Comparison of ENCODE assay signal across 8 cellular contexts in genomic region chr5:148826082-148826971, GRCh38. TPM values are rescaled to one million over a fixed set of nuclear protein-coding genes. Genes with fewer than 3 reads are reported as not detected.
DNase-seq lines count a peak whose midpoint lies in the region; ATAC-seq and TF ChIP-seq lines count a peak whose summit lies in the region.

Gene ADRB2 (plus strand): TSS chr5:148826611. CDS start chr5:148826832, 221 bp downstream.

- CTCF ChIA-PET in CD8-positive, alpha-beta T cell (lab: Charles Lee) = interaction anchor here (0.7 to 2.5 kb wide), 5 partner anchors 18 to 209 kb away, joined by 3 to 7 read pairs (median 3); no protein-coding TSS in a partner anchor
- CTCF ChIA-PET in Panc1 (lab: Charles Lee) = no interaction called here

- H3K27me3 ChIP-seq in CD8-positive, alpha-beta T cell (ENCODE audit: insufficient read depth, low read length) = no peaks in the 10 kb centered on the region
- no peaks in the 10 kb centered on the region; the same call in 1 of the 2 replicates for H3K27me3 ChIP-seq in Panc1 (ENCODE audit: control insufficient read depth, insufficient read depth, low read length)

- H3K4me1 ChIP-seq in CD8-positive, alpha-beta T cell (ENCODE audit: insufficient read depth, low read length) = peaks cover 11% of the 10 kb centered on the region
- H3K4me1 ChIP-seq in Panc1 (ENCODE audit: control insufficient read depth, insufficient read depth, low read length) = peaks cover 10% of the 10 kb centered on the region; the same call in 1 of the 2 replicates

- TF ChIP-seq CTCF in CD8-positive, alpha-beta T cell (IDR thresholded peaks at IDR 0.05) = no peak
- no peak for TF ChIP-seq CTCF in GM20000 (IDR thresholded peaks at IDR 0.05; ENCODE audit: extremely low read depth, missing control alignments)
- no peak for TF ChIP-seq CTCF in Panc1 (IDR thresholded peaks at IDR 0.05)
- no peak for TF ChIP-seq CTCF in fibroblast of the aortic adventitia (IDR thresholded peaks at IDR 0.05; ENCODE audit: insufficient read depth, low read length)
- no peak for TF ChIP-seq CTCF in nephron (IDR thresholded peaks at IDR 0.05; ENCODE audit: unreplicated experiment in 3 of 3)

- peak within 1 kb of the TSS; percentile 57 for H3K27ac ChIP-seq in CD8-positive, alpha-beta T cell (ENCODE audit: low read depth, low read length)
- no peak within 1 kb of the TSS; the same call in 1 of the 2 replicates for H3K27ac ChIP-seq in Panc1 (ENCODE audit: low read length)

- H3K9me3 Mint-ChIP-seq in CD8-positive, alpha-beta T cell = no peaks in the 10 kb centered on the region
- H3K9me3 Mint-ChIP-seq in nephron = no peaks in the 10 kb centered on the region

- intact Hi-C loops in CD8-positive, alpha-beta T cell (cut with DNase I, micrococcal nuclease) = loop anchor here (1.0 to 5.0 kb wide), 6 partner anchors 17 to 444 kb away; partner anchors contain the start of gene FBXO38 (in 1 of the 2)
- intact Hi-C loops in Panc1 (cut with micrococcal nuclease; ENCODE audit: unreplicated experiment) = loop anchor here (10.0 kb wide), 3 partner anchors 168 to 288 kb away; no protein-coding TSS in a partner anchor

- H3K36me3 ChIP-seq in CD8-positive, alpha-beta T cell (ENCODE audit: insufficient read depth, low read length) = no peaks in the 10 kb centered on the region
- no peaks in the 10 kb centered on the region; the same call in 1 of the 2 replicates for H3K36me3 ChIP-seq in Panc1 (ENCODE audit: control insufficient read depth, insufficient read depth, low read length)

- no peaks in the 10 kb centered on the region for H3K27me3 Mint-ChIP-seq in CD8-positive, alpha-beta T cell (ENCODE audit: low read depth)
- H3K27me3 Mint-ChIP-seq in nephron (ENCODE audit: low read depth) = peaks cover 72% of the 10 kb centered on the region

- H3K4me3 Mint-ChIP-seq in CD8-positive, alpha-beta T cell = peak within 1 kb of the TSS; percentile 89
- H3K4me3 Mint-ChIP-seq in nephron = peak within 1 kb of the TSS; percentile 83 to 87 (median 83)

- in situ Hi-C loops in Panc1 (cut with HindIII; ENCODE audit: low pct_unique_long_range_greater_than_20kb, low sequenced_read_pairs) = no loop called here

- H3K4me3 ChIP-seq in CD8-positive, alpha-beta T cell (ENCODE audit: low read depth, low read length) = peak within 1 kb of the TSS; percentile 62
- H3K4me3 ChIP-seq in Panc1 (ENCODE audit: low read depth in 2 of 2, low read length in 2 of 2) (peak within 1 kb of the TSS; percentile 56 to 86), fibroblast of the aortic adventitia (ENCODE audit: low read depth, low read length) (peak within 1 kb of the TSS; percentile 71)

- H3K27ac Mint-ChIP-seq in CD8-positive, alpha-beta T cell = peak within 1 kb of the TSS; percentile 87
- peak within 1 kb of the TSS in 2 of 3 experiments; percentile 11 to 31 for H3K27ac Mint-ChIP-seq in nephron

- peaks cover 53% of the 10 kb centered on the region for H3K4me1 Mint-ChIP-seq in CD8-positive, alpha-beta T cell (ENCODE audit: low read depth)
- H3K4me1 Mint-ChIP-seq in nephron = peaks cover 38% of the 10 kb centered on the region

- DNase-seq in CD8-positive, alpha-beta T cell = peak; percentile 78 to 94 (median 85)
- DNase-seq in GM20000 (ENCODE audit: low spot score) (peak; percentile 86), HS-27A (ENCODE audit: low read depth) (peak; percentile 62), Panc1 (ENCODE audit: low read depth, low spot score) (peak; percentile 71), fibroblast of the aortic adventitia (ENCODE audit: low read depth) (peak; percentile 80)
- peak; percentile 87 for DNase-seq in activated effector memory CD4-positive, alpha-beta T cell treated with Interleukin-2 at 50 U/mL for 16 hours
- peak; percentile 88 for DNase-seq in stimulated activated naive CD8-positive, alpha-beta T cell treated with anti-CD3 and anti-CD28 coated beads, Interleukin-15, Interleukin-2, amounts not matched to agents 100 U/mL and 50 U/mL, for 24 hours

- peaks cover 5% of the 10 kb centered on the region for H3K36me3 Mint-ChIP-seq in CD8-positive, alpha-beta T cell
- no peaks in the 10 kb centered on the region for H3K36me3 Mint-ChIP-seq in nephron (ENCODE audit: low read depth)

- ATAC-seq in CD8-positive, alpha-beta T cell = peak; percentile 88
- peak; percentile 98 for ATAC-seq in Panc1
- ATAC-seq in stimulated activated naive CD8-positive, alpha-beta T cell treated with anti-CD3 and anti-CD28 coated beads, Interleukin-15, Interleukin-2, amounts not matched to agents 100 U/mL and 50 U/mL, for 24 hours = peak; percentile 97

- POLR2A ChIA-PET in CD8-positive, alpha-beta T cell (lab: Charles Lee) = interaction anchor here (0.6 to 1.9 kb wide), 8 partner anchors 11 to 131 kb away, joined by 3 to 8 read pairs (median 4); no protein-coding TSS in a partner anchor
- POLR2A ChIA-PET in Panc1 (lab: Charles Lee) = no interaction called here

- no TSS peak for BruUV-seq in Panc1 (replicated peaks; lab: Mats Ljungman, UMichigan)

- no peaks in the 10 kb centered on the region for H3K9me3 ChIP-seq in CD8-positive, alpha-beta T cell (ENCODE audit: low read length)
- H3K9me3 ChIP-seq in Panc1 (ENCODE audit: control insufficient read depth, insufficient read depth, low read depth, low read length) = no peaks in the 10 kb centered on the region

RNA-seq across cellular contexts. Expression of gene ADRB2, which starts in this region (rescaled TPM):
- total RNA-seq in CD8-positive, alpha-beta T cell = 1 to 10 TPM; 7.6 to 8.8 TPM
- 1.0 TPM for total RNA-seq in Panc1 (2021; ENCODE audit: unreplicated experiment)
- 0.40 TPM for polyA plus RNA-seq in Panc1 (2012; ENCODE audit: insufficient read length)
- 0.16 and 3.6 TPM in 2 replicates for total RNA-seq in fibroblast of the aortic adventitia (ENCODE audit: low replicate concordance)
